In the genomic region with DNA sequence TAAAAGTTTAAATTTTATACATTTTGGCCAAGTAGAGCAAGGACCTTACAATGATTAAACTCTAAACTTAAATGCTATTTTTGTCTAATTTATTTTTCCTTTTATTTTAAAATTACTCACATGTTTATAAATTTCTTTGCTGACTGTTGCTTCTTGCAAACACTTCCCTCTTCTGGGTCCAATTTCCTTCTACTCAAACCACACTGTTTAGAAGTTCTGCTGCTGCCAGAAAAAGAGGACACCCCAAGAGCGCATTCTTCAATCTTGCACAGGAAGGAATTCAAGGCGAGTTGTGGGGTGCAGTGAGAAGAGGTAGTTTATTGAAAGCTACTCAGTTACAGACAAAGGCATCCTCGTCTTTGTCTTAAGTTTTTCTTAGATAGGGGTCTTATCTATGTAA, we compare ENCODE assay signal across 23 cellular contexts.
DNase-seq lines count a peak whose midpoint lies in the region; ATAC-seq, FAIRE-seq and TF ChIP-seq lines count a peak whose summit lies in the region.
"Had no signal": no experiment of that assay in that cellular context is flagged by ENCODE, and none has a peak within 500 bp of the region (broad histone marks: within the 10 kb centered on the region; RNA-seq: fewer than 3 reads in every experiment).

No MANE protein-coding gene starts in this region.

- H3K9ac ChIP-seq in Loucy (ENCODE audit: low read depth, low read length, poor library complexity, severe bottlenecking): no peak overlapping the region
- H3K9ac ChIP-seq in K562 (ENCODE audit: insufficient read depth in 1 of 2, low read depth in 2 of 2, low read length in 2 of 2): no peak overlapping the region
- H3K9ac ChIP-seq: BLaER1 treated with 17β-estradiol and CSF1 and Interleukin-3, amounts not matched to agents 10 nM and 100 nM had no signal

- H3K9me2 ChIP-seq in Loucy (replicated peaks; ENCODE audit: low read depth, low read length): no peaks in the 10 kb centered on the region

- DNase-seq in G401 (ENCODE audit: low spot score) (peak; percentile 1), K562 (ENCODE audit: extremely low read depth in 1 of 4, low spot score in 3 of 4) (no peak), medulla oblongata (ENCODE audit: extremely low spot score) (peak; percentile 11), NCI-H1694 treated with DMSO at 0.1 percent for 48 hours (lab: John Stamatoyannopoulos, UW) (no peak), upper lobe of right lung (no peak)
- DNase-seq in activated CD4-positive, alpha-beta memory T cell treated with anti-CD3 and anti-CD28 coated beads for 36 hours: no peak
- DNase-seq: CD8-positive, alpha-beta T cell; DND-41; KBM-7; NCI-H1105; NCI-H146; NCI-H2029 treated with DMSO at 0.1 percent for 48 hours; NCI-H2171; NCI-H345; NCI-H524; NCI-H774; OCI-M1; T-cell had no signal

- TF ChIP-seq RAD21 in K562 (CRISPR knock-in tag; conservative IDR thresholded peaks at IDR 0.05 in 1 of 2, IDR thresholded peaks at IDR 0.05 in 1 of 2): no peak

- H3K4me2 ChIP-seq in Loucy (ENCODE audit: low read depth, low read length, poor library complexity, severe bottlenecking): no peak overlapping the region
- H3K4me2 ChIP-seq in K562 (ENCODE audit: insufficient read depth, low read length): no peak overlapping the region

- no peaks in the 10 kb centered on the region for H3K79me2 ChIP-seq in Loucy (ENCODE audit: insufficient read depth, low read length)
- no peaks in the 10 kb centered on the region for H3K79me2 ChIP-seq in K562 (ENCODE audit: control insufficient read depth, insufficient read depth, low read length)

- H2AFZ ChIP-seq in Loucy (ENCODE audit: low read length): 0 out of 2 replicates have a peak overlapping the region, but pooled peaks have one; percentile 29
- peak overlapping the region; percentile 15; the same call in 1 of the 2 replicates for H2AFZ ChIP-seq in K562 (ENCODE audit: low read depth, low read length)

- H3K4me3 Mint-ChIP-seq in activated CD4-positive, alpha-beta memory T cell treated with anti-CD3 and anti-CD28 coated beads for 36 hours: no peak overlapping the region
- H3K4me3 Mint-ChIP-seq: CD8-positive, alpha-beta T cell; T-cell had no signal

- TF ChIP-seq POLR2A in K562 (conservative IDR thresholded peaks at IDR 0.05): no peak

- H3K27me3 ChIP-seq in Loucy (ENCODE audit: insufficient read depth, low read length, poor library complexity, severe bottlenecking) (no peaks in the 10 kb centered on the region), K562 (ENCODE audit: control insufficient read depth in 2 of 2, insufficient read depth in 2 of 2, low read length in 2 of 2) (no peaks in the 10 kb centered on the region), upper lobe of right lung (no peaks in the 10 kb centered on the region)
- H3K27me3 ChIP-seq: BLaER1 treated with 17β-estradiol and CSF1 and Interleukin-3, amounts not matched to agents 10 nM and 100 nM had no signal

- CTCF ChIA-PET in K562 (lab: Yijun Ruan, JAX; ENCODE audit: low intra/inter-chr PET ratio): no interaction called here
- CTCF ChIA-PET in activated CD4-positive, alpha-beta memory T cell treated with anti-CD3 and anti-CD28 coated beads for 36 hours (lab: Charles Lee): no interaction called here

- 23% methylated on average over 3 of the region's 3 CpGs for WGBS in K562 (ENCODE audit: insufficient coverage, low coverage, missing lambda C conversion rate)

- in situ Hi-C loops in G401 (cut with HindIII; ENCODE audit: low sequenced_read_pairs) (no loop called here), K562 (cut with MboI) (no loop called here)

- H3K36me3 ChIP-seq in Loucy (ENCODE audit: insufficient read depth, low read length) (no peaks in the 10 kb centered on the region), K562 (ENCODE audit: control insufficient read depth, insufficient read depth, low read length) (no peaks in the 10 kb centered on the region), upper lobe of right lung (no peaks in the 10 kb centered on the region)
- H3K36me3 ChIP-seq: BLaER1 treated with 17β-estradiol and CSF1 and Interleukin-3, amounts not matched to agents 10 nM and 100 nM had no signal

- H3F3A ChIP-seq in Loucy (ENCODE audit: low read depth): no peaks in the 10 kb centered on the region

- TF ChIP-seq CTCF in Loucy (conservative IDR thresholded peaks at IDR 0.05; ENCODE audit: low read length) (no peak), K562 (IDR thresholded peaks at IDR 0.05 in 2 of 3, conservative IDR thresholded peaks at IDR 0.05 in 1 of 3; ENCODE audit: insufficient read depth in 2 of 3, low read depth in 1 of 3, low read length in 3 of 3) (no peak), upper lobe of right lung (IDR thresholded peaks at IDR 0.05) (no peak)

- H3K4me1 ChIP-seq in Loucy (ENCODE audit: insufficient read depth, low read length, poor library complexity, severe bottlenecking): no peaks in the 10 kb centered on the region
- H3K4me1 ChIP-seq in K562 (replicated peaks in 1 of 2; ENCODE audit: control insufficient read depth in 2 of 2, insufficient read depth in 2 of 2, low read length in 2 of 2): no peaks in the 10 kb centered on the region
- H3K4me1 ChIP-seq in upper lobe of right lung: no peaks in the 10 kb centered on the region

- H3K4me3 ChIP-seq in Loucy (ENCODE audit: low read length, poor library complexity, severe bottlenecking): no peak overlapping the region
- H3K4me3 ChIP-seq in K562: no peak overlapping the region
- H3K4me3 ChIP-seq in upper lobe of right lung: no peak overlapping the region
- H3K4me3 ChIP-seq: BLaER1 treated with 17β-estradiol and CSF1 and Interleukin-3, amounts not matched to agents 10 nM and 100 nM had no signal

- intact Hi-C loops in K562 (cut with micrococcal nuclease): loop anchor here (10.0 kb wide), 1 partner anchor 553 kb away; no protein-coding TSS in a partner anchor
- intact Hi-C loops in activated CD4-positive, alpha-beta memory T cell treated with anti-CD3 and anti-CD28 coated beads for 36 hours (cut with micrococcal nuclease): no loop called here
- intact Hi-C loops in upper lobe of right lung (cut with DNase I): no loop called here

- H3K27ac Mint-ChIP-seq in activated CD4-positive, alpha-beta memory T cell treated with anti-CD3 and anti-CD28 coated beads for 36 hours: no peak overlapping the region
- H3K27ac Mint-ChIP-seq: CD8-positive, alpha-beta T cell; T-cell had no signal

- H3K27ac ChIP-seq in K562 (ENCODE audit: extremely low read depth, low read depth, low read length) (no peak overlapping the region), upper lobe of right lung (no peak overlapping the region)
- H3K27ac ChIP-seq: BLaER1 treated with 17β-estradiol and CSF1 and Interleukin-3, amounts not matched to agents 10 nM and 100 nM had no signal

- no peaks in the 10 kb centered on the region for H3K9me1 ChIP-seq in K562 (ENCODE audit: control insufficient read depth, insufficient read depth, low read length)

- no peaks in the 10 kb centered on the region for H3K4me1 Mint-ChIP-seq in activated CD4-positive, alpha-beta memory T cell treated with anti-CD3 and anti-CD28 coated beads for 36 hours (ENCODE audit: low read depth)
- H3K4me1 Mint-ChIP-seq: T-cell had no signal

- H3K27me3 Mint-ChIP-seq in activated CD4-positive, alpha-beta memory T cell treated with anti-CD3 and anti-CD28 coated beads for 36 hours: peaks cover 12% of the 10 kb centered on the region

- no peak for TF ChIP-seq EP300 in K562 (IDR thresholded peaks at IDR 0.05; ENCODE audit: low read length)

- POLR2A ChIA-PET in K562 (lab: Yijun Ruan, JAX): no interaction called here
- POLR2A ChIA-PET in activated CD4-positive, alpha-beta memory T cell treated with anti-CD3 and anti-CD28 coated beads for 36 hours (lab: Charles Lee): no interaction called here

- no peaks in the 10 kb centered on the region for H3K9me3 ChIP-seq in Loucy (ENCODE audit: insufficient read depth, low read depth, low read length)
- no peaks in the 10 kb centered on the region for H3K9me3 ChIP-seq in K562 (replicated peaks; ENCODE audit: control insufficient read depth, insufficient read depth, low read depth, low read length)
- H3K9me3 ChIP-seq in upper lobe of right lung: no peaks in the 10 kb centered on the region
- H3K9me3 ChIP-seq: BLaER1 treated with 17β-estradiol and CSF1 and Interleukin-3, amounts not matched to agents 10 nM and 100 nM had no signal

- FAIRE-seq in K562 (lab: Jason Lieb, UNC): no peak
- FAIRE-seq: GM12891, RCC 7860 had no signal

- H3K9me3 Mint-ChIP-seq in activated CD4-positive, alpha-beta memory T cell treated with anti-CD3 and anti-CD28 coated beads for 36 hours: no peaks in the 10 kb centered on the region
- H3K9me3 Mint-ChIP-seq: CD8-positive, alpha-beta T cell; T-cell had no signal

- ATAC-seq in K562 (no peak), HG03378 (IDR thresholded peaks at IDR 0.05; ENCODE audit: unreplicated experiment) (no peak), upper lobe of right lung (no peak)
- ATAC-seq: CD8-positive, alpha-beta T cell; T-cell had no signal

- no peaks in the 10 kb centered on the region for H4K20me1 ChIP-seq in Loucy (ENCODE audit: insufficient read depth, low read length, poor library complexity, severe bottlenecking)
- H4K20me1 ChIP-seq in K562 (replicated peaks; ENCODE audit: control insufficient read depth, insufficient read depth, low read length): no peaks in the 10 kb centered on the region
- H4K20me1 ChIP-seq: BLaER1 treated with 17β-estradiol and CSF1 and Interleukin-3, amounts not matched to agents 10 nM and 100 nM had no signal

- BruUV-seq in K562 (replicated peaks; lab: Mats Ljungman, UMichigan): no TSS peak

- H3K36me3 Mint-ChIP-seq in activated CD4-positive, alpha-beta memory T cell treated with anti-CD3 and anti-CD28 coated beads for 36 hours: no peaks in the 10 kb centered on the region
- H3K36me3 Mint-ChIP-seq: CD8-positive, alpha-beta T cell; T-cell had no signal

TF ChIP-seq in K562, 482 proteins besides CTCF, POLR2A, EP300 and RAD21 (continues in another document):
- TF ChIP-seq RBM22 (IDR thresholded peaks at IDR 0.05; ENCODE audit: low read depth, low read length, poor library complexity, severe bottlenecking): no peak
- no peak for TF ChIP-seq TAF9B (IDR thresholded peaks at IDR 0.05; ENCODE audit: partially characterized antibody)
- TF ChIP-seq ZNF282 (CRISPR knock-in tag; IDR thresholded peaks at IDR 0.05): no peak
- TF ChIP-seq, protein P1, sequence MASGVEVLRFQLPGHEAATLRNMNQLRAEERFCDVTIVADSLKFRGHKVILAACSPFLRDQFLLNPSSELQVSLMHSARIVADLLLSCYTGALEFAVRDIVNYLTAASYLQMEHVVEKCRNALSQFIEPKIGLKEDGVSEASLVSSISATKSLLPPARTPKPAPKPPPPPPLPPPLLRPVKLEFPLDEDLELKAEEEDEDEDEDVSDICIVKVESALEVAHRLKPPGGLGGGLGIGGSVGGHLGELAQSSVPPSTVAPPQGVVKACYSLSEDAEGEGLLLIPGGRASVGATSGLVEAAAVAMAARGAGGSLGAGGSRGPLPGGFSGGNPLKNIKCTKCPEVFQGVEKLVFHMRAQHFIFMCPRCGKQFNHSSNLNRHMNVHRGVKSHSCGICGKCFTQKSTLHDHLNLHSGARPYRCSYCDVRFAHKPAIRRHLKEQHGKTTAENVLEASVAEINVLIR (CRISPR knock-in tag; IDR thresholded peaks at IDR 0.05): no peak
- TF ChIP-seq HLTF (IDR thresholded peaks at IDR 0.05): no peak
- TF ChIP-seq MEF2D (tag; conservative IDR thresholded peaks at IDR 0.05; ENCODE audit: low read depth): no peak

Comparison
In these comparisons a context has a peak if more than half of its experiments do, and no peak if none do; other contexts are left out.
1. DNase-seq: peak in G401 (single experiment) and medulla oblongata (single experiment); none in K562 (0 of 4), activated CD4-positive, alpha-beta memory T cell treated with anti-CD3 and anti-CD28 coated beads for 36 hours (single experiment), NCI-H1694 treated with DMSO at 0.1 percent for 48 hours (single experiment) and upper lobe of right lung (single experiment).